ENCODE assay signal across 21 cellular contexts in the genomic region with DNA sequence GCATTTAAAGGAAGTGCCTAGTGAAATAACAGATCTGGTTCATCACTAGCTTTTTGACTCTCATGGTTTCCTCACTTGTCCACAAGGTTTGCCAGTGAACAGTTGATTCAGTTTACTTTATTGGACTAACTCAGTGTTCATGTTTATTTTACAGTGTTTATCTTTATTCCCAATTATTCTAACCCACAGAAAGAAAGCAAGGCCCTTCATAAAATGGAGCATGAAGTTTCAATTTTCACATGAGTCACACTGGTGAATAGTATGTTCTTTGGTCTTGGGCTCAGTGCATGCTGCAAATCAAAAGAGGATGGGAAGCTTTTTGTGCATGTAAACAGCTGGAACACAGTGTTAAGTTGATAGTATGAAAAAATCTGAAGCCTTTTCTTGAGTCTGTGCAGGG.
DNase-seq lines count a peak whose midpoint lies in the region; ATAC-seq lines count a peak whose summit lies in the region.
"Had no signal": no experiment of that assay in that cellular context is flagged by ENCODE, and none has a peak within 500 bp of the region (broad histone marks: within the 10 kb centered on the region; RNA-seq: fewer than 3 reads in every experiment).

No MANE protein-coding gene starts in this region.

- H3K9ac ChIP-seq in adipocyte (ENCODE audit: low read length): no peak overlapping the region

- no peaks in the 10 kb centered on the region for H3K27me3 ChIP-seq in adipocyte (replicated peaks; ENCODE audit: control insufficient read depth, insufficient read depth, low read length)
- H3K27me3 ChIP-seq: gastroesophageal sphincter, tibial nerve had no signal

- no peak for ATAC-seq in stimulated activated naive CD8-positive, alpha-beta T cell treated with anti-CD3 and anti-CD28 coated beads, Interleukin-15, Interleukin-2, amounts not matched to agents 100 U/mL and 50 U/mL, for 24 hours
- ATAC-seq: gastroesophageal sphincter, pancreas had no signal

- no peaks in the 10 kb centered on the region for H3K9me3 ChIP-seq in adipocyte (ENCODE audit: control insufficient read depth, low read length)
- H3K9me3 ChIP-seq: gastroesophageal sphincter, pancreas had no signal

- no peak overlapping the region for H3K4me3 ChIP-seq in adipocyte (ENCODE audit: low read length)
- H3K4me3 ChIP-seq: gastroesophageal sphincter, pancreas, tibial nerve had no signal

- H3K36me3 ChIP-seq in adipocyte (ENCODE audit: control insufficient read depth, insufficient read depth, low read length, severe bottlenecking): no peaks in the 10 kb centered on the region
- H3K36me3 ChIP-seq: gastroesophageal sphincter, pancreas, tibial nerve had no signal

- no peaks in the 10 kb centered on the region for H3K4me1 ChIP-seq in adipocyte (ENCODE audit: control insufficient read depth, insufficient read depth, low read length)
- H3K4me1 ChIP-seq: gastroesophageal sphincter, pancreas, tibial nerve had no signal

- DNase-seq in DMS153 (lab: John Stamatoyannopoulos, UW): peak; percentile 74
- DNase-seq in LHCN-M2 (ENCODE audit: low read depth): peak; percentile 13
- peak; percentile 66 for DNase-seq in adipocyte (ENCODE audit: low read depth)
- DNase-seq in foreskin melanocyte: peak; percentile 84
- no peak for DNase-seq in A172 (ENCODE audit: low spot score)
- DNase-seq in MV-4-11 (lab: John Stamatoyannopoulos, UW): no peak
- DNase-seq in stimulated activated naive CD8-positive, alpha-beta T cell treated with anti-CD3 and anti-CD28 coated beads, Interleukin-15, Interleukin-2, amounts not matched to agents 100 U/mL and 50 U/mL, for 24 hours: no peak
- no peak for DNase-seq in NK-92 treated with Interleukin-12 subunit alpha and Interleukin-12 subunit beta, amount 100 ng/mL, for 24 hours (lab: John Stamatoyannopoulos, UW)
- DNase-seq: activated CD4-positive, alpha-beta T cell treated with anti-CD3 and anti-CD28 coated beads, Interleukin-2, amount 50 U/mL, for 1 hour; activated CD8-positive, alpha-beta memory T cell treated with anti-CD3 and anti-CD28 coated beads, Interleukin-2, amount 50 U/mL, for 4 hours; activated naive CD8-positive, alpha-beta T cell treated with anti-CD3 and anti-CD28 coated beads, Interleukin-2, amount 10 ng/mL, durations not matched to agents 7 days and 5 days; CD4-positive, CD25-positive, alpha-beta regulatory T cell; DMS 273 treated with DMSO at 0.1 percent for 48 hours; naive B cell; NCI-H187 treated with DMSO at 0.1 percent for 48 hours; NCI-H524 treated with DMSO at 0.1 percent for 48 hours; pancreas; SHP77; stimulated activated CD4-positive, alpha-beta T cell treated with anti-CD3 and anti-CD28 coated beads, Interleukin-1b, Interleukin-23, amount 100 ng/mL, for 48 hours had no signal

Comparison
In these comparisons a context has a peak if more than half of its experiments do, and no peak if none do; other contexts are left out.
1. DNase-seq: peak in DMS153 (single experiment), LHCN-M2 (single experiment), adipocyte (single experiment) and foreskin melanocyte (single experiment); none in A172 (single experiment), MV-4-11 (single experiment), stimulated activated naive CD8-positive, alpha-beta T cell treated with anti-CD3 and anti-CD28 coated beads, Interleukin-15, Interleukin-2, amounts not matched to agents 100 U/mL and 50 U/mL, for 24 hours (single experiment) and NK-92 treated with Interleukin-12 subunit alpha and Interleukin-12 subunit beta, amount 100 ng/mL, for 24 hours (single experiment).